ENCODE assay signal across 18 cellular contexts in genomic region chr19:7215176-7215575, GRCh38.
DNase-seq lines count a peak whose midpoint lies in the region; ATAC-seq, FAIRE-seq and TF ChIP-seq lines count a peak whose summit lies in the region.
"Had no signal": no experiment of that assay in that cellular context is flagged by ENCODE, and none has a peak within 500 bp of the region (broad histone marks: within the 10 kb centered on the region; RNA-seq: fewer than 3 reads in every experiment).

No MANE protein-coding gene starts in this region.

- peak overlapping the region; percentile 58 for H3K27ac ChIP-seq in HepG2 (ENCODE audit: extremely low read length, insufficient read depth, low read length)
- H3K27ac ChIP-seq in right lobe of liver = no peak overlapping the region
- H3K27ac ChIP-seq in K562 (ENCODE audit: extremely low read depth, low read depth, low read length) = no peak overlapping the region
- no peak overlapping the region for H3K27ac ChIP-seq in osteoblast (ENCODE audit: low read depth, low read length)
- no peak overlapping the region for H3K27ac ChIP-seq in lower lobe of right lung
- H3K27ac ChIP-seq: PC-9 had no signal

- H3K79me2 ChIP-seq in HepG2 (ENCODE audit: insufficient read depth, low read length) (peaks cover 28% of the 10 kb centered on the region), K562 (ENCODE audit: control insufficient read depth, insufficient read depth, low read length) (no peaks in the 10 kb centered on the region), osteoblast (ENCODE audit: insufficient read depth, low read length) (no peaks in the 10 kb centered on the region)

- peak overlapping the region; percentile 69; the same call in 1 of the 2 replicates for H3K4me2 ChIP-seq in HepG2 (ENCODE audit: low read depth, low read length)
- no peak overlapping the region for H3K4me2 ChIP-seq in K562 (ENCODE audit: insufficient read depth, low read length)
- H3K4me2 ChIP-seq in osteoblast (ENCODE audit: insufficient read depth, low read length) = no peak overlapping the region
- H3K4me2 ChIP-seq: PC-9 had no signal

- POLR2A ChIA-PET in HepG2 (lab: Yijun Ruan, JAX) = interaction anchor here (0.9 kb wide), 1 partner anchor 67 kb away, joined by 4 read pairs; no protein-coding TSS in a partner anchor
- POLR2A ChIA-PET in K562 (lab: Yijun Ruan, JAX) = interaction anchor here (0.7 kb wide), 1 partner anchor 334 kb away, joined by 3 read pairs; no protein-coding TSS in a partner anchor

- 85% methylated on average over 7 of the region's 7 CpGs for WGBS in HepG2 (ENCODE audit: low lambda C conversion rate)
- 43% methylated on average over 7 of the region's 7 CpGs for WGBS in right lobe of liver (ENCODE audit: insufficient coverage, low coverage, low lambda C conversion rate, missing lambda C conversion rate)
- WGBS in K562 (ENCODE audit: insufficient coverage, low coverage, missing lambda C conversion rate) = 0% methylated on average over 7 of the region's 7 CpGs

- H4K20me1 ChIP-seq in HepG2 (ENCODE audit: insufficient read depth, low read length) (peaks cover 9% of the 10 kb centered on the region; the same call in 1 of the 2 replicates), K562 (replicated peaks; ENCODE audit: control insufficient read depth, insufficient read depth, low read length) (no peaks in the 10 kb centered on the region; the same call in 1 of the 2 replicates), osteoblast (ENCODE audit: insufficient read depth, low read length) (no peaks in the 10 kb centered on the region)

- peaks cover 52% of the 10 kb centered on the region for H3K4me1 ChIP-seq in HepG2 (ENCODE audit: insufficient read depth, low read length)
- peaks cover 0 to 19% (median 9%) of the 10 kb centered on the region in 4 donors for H3K4me1 ChIP-seq in right lobe of liver
- no peaks in the 10 kb centered on the region for H3K4me1 ChIP-seq in K562 (replicated peaks in 1 of 2; ENCODE audit: control insufficient read depth in 2 of 2, insufficient read depth in 2 of 2, low read length in 2 of 2)
- no peaks in the 10 kb centered on the region for H3K4me1 ChIP-seq in osteoblast (ENCODE audit: insufficient read depth, low read length)
- peaks cover 18% of the 10 kb centered on the region for H3K4me1 ChIP-seq in lower lobe of right lung

- H3K9ac ChIP-seq in HepG2 (ENCODE audit: insufficient read depth, low read depth, low read length) (no peak overlapping the region), K562 (ENCODE audit: insufficient read depth in 1 of 2, low read depth in 2 of 2, low read length in 2 of 2) (no peak overlapping the region)

- H3K9me1 ChIP-seq in K562 (ENCODE audit: control insufficient read depth, insufficient read depth, low read length) = no peaks in the 10 kb centered on the region

- no peak for ATAC-seq in HepG2
- no peak for ATAC-seq in right lobe of liver
- ATAC-seq in K562 = no peak
- no peak for ATAC-seq in lower lobe of right lung

- peaks cover 3% of the 10 kb centered on the region for H3K36me3 Mint-ChIP-seq in type B pancreatic cell
- H3K36me3 Mint-ChIP-seq: CD4-positive, alpha-beta memory T cell had no signal

- H2AFZ ChIP-seq in HepG2 (ENCODE audit: low read length) (no peak overlapping the region), K562 (ENCODE audit: low read depth, low read length) (no peak overlapping the region), osteoblast (ENCODE audit: low read length) (no peak overlapping the region)
- H2AFZ ChIP-seq: PC-9 had no signal

- no peaks in the 10 kb centered on the region; a peak in 1 of 5 replicates for H3K36me3 ChIP-seq in HepG2 (replicated peaks in 1 of 2; ENCODE audit: control insufficient read depth in 1 of 2, insufficient read depth in 2 of 2, low read length in 2 of 2)
- H3K36me3 ChIP-seq in right lobe of liver = no peaks in the 10 kb centered on the region
- H3K36me3 ChIP-seq in K562 (ENCODE audit: control insufficient read depth, insufficient read depth, low read length) = no peaks in the 10 kb centered on the region
- H3K36me3 ChIP-seq in osteoblast (ENCODE audit: insufficient read depth, low read length) = no peaks in the 10 kb centered on the region
- no peaks in the 10 kb centered on the region for H3K36me3 ChIP-seq in lower lobe of right lung
- H3K36me3 ChIP-seq: MG63 had no signal

- no peak for TF ChIP-seq RAD21 in HepG2 (CRISPR knock-in tag; IDR thresholded peaks at IDR 0.05)
- TF ChIP-seq RAD21 in K562 (CRISPR knock-in tag; conservative IDR thresholded peaks at IDR 0.05 in 1 of 2, IDR thresholded peaks at IDR 0.05 in 1 of 2) = no peak

- TF ChIP-seq CTCF in HepG2 (CRISPR knock-in tag; IDR thresholded peaks at IDR 0.05) = no peak
- TF ChIP-seq CTCF in right lobe of liver (IDR thresholded peaks at IDR 0.05) = no peak
- TF ChIP-seq CTCF in K562 (IDR thresholded peaks at IDR 0.05 in 2 of 3, conservative IDR thresholded peaks at IDR 0.05 in 1 of 3; ENCODE audit: insufficient read depth in 2 of 3, low read depth in 1 of 3, low read length in 3 of 3) = no peak
- TF ChIP-seq CTCF in osteoblast (IDR thresholded peaks at IDR 0.05; ENCODE audit: extremely low read depth, low read depth, low read length) = no peak
- no peak for TF ChIP-seq CTCF in type B pancreatic cell (conservative IDR thresholded peaks at IDR 0.05)
- no peak for TF ChIP-seq CTCF in lower lobe of right lung (IDR thresholded peaks at IDR 0.05)

- in situ Hi-C loops in HepG2 (cut with HindIII; ENCODE audit: extremely low pct_ligation_motif_present, low pct_unique_long_range_greater_than_20kb) (no loop called here), K562 (cut with MboI) (no loop called here)

- TF ChIP-seq POLR2A in HepG2 (IDR thresholded peaks at IDR 0.05; ENCODE audit: insufficient read depth in 1 of 2, low read depth in 2 of 2, low read length in 2 of 2) (no peak), right lobe of liver (IDR thresholded peaks at IDR 0.05) (no peak), K562 (conservative IDR thresholded peaks at IDR 0.05) (no peak), H54 (IDR thresholded peaks at IDR 0.05; ENCODE audit: low read depth, low read length) (no peak)

- H3K4me1 Mint-ChIP-seq in type B pancreatic cell (ENCODE audit: unreplicated experiment) = peaks cover 18% of the 10 kb centered on the region

- H3K9me3 ChIP-seq in HepG2 (ENCODE audit: low read length) (no peaks in the 10 kb centered on the region), right lobe of liver (no peaks in the 10 kb centered on the region), K562 (replicated peaks; ENCODE audit: control insufficient read depth, insufficient read depth, low read depth, low read length) (no peaks in the 10 kb centered on the region), osteoblast (ENCODE audit: low read depth, low read length) (no peaks in the 10 kb centered on the region), lower lobe of right lung (no peaks in the 10 kb centered on the region)

- no peak overlapping the region for H3K4me3 ChIP-seq in HepG2 (replicated peaks in 1 of 3; ENCODE audit: insufficient read depth in 1 of 3, low read depth in 2 of 3, low read length in 3 of 3)
- H3K4me3 ChIP-seq in right lobe of liver = no peak overlapping the region
- H3K4me3 ChIP-seq in K562 = no peak overlapping the region
- H3K4me3 ChIP-seq in osteoblast (ENCODE audit: insufficient read depth, low read length) = no peak overlapping the region
- H3K4me3 ChIP-seq in lower lobe of right lung = no peak overlapping the region
- H3K4me3 ChIP-seq: MG63, PC-9 had no signal

- H3K4me3 Mint-ChIP-seq in type B pancreatic cell = no peak overlapping the region
- H3K4me3 Mint-ChIP-seq: CD4-positive, alpha-beta memory T cell had no signal

- BruUV-seq in HepG2 (replicated peaks; lab: Mats Ljungman, UMichigan) (no TSS peak), K562 (replicated peaks; lab: Mats Ljungman, UMichigan) (no TSS peak)

- H3K9me3 Mint-ChIP-seq in type B pancreatic cell = no peaks in the 10 kb centered on the region
- H3K9me3 Mint-ChIP-seq: CD4-positive, alpha-beta memory T cell had no signal

- intact Hi-C loops in HepG2 (cut with micrococcal nuclease; ENCODE audit: unreplicated experiment) (no loop called here), right lobe of liver (cut with DNase I) (no loop called here), K562 (cut with micrococcal nuclease) (no loop called here), lower lobe of right lung (cut with DNase I) (no loop called here)

- no peaks in the 10 kb centered on the region for H3K27me3 Mint-ChIP-seq in type B pancreatic cell

- TF ChIP-seq EP300 in HepG2 (IDR thresholded peaks at IDR 0.05; ENCODE audit: low read depth in 2 of 2, low read length in 2 of 2) (no peak), HepG2 (CRISPR knock-in tag; IDR thresholded peaks at IDR 0.05; ENCODE audit: borderline replicate concordance) (no peak), K562 (IDR thresholded peaks at IDR 0.05; ENCODE audit: low read length) (no peak)

- no peak for DNase-seq in HepG2 (ENCODE audit: low spot score)
- no peak for DNase-seq in right lobe of liver
- DNase-seq in K562 (ENCODE audit: extremely low read depth in 1 of 4, low spot score in 3 of 4) = no peak
- DNase-seq in osteoblast (ENCODE audit: insufficient read length, low spot score, missing footprints) = peak; percentile 14
- no peak for DNase-seq in type B pancreatic cell (ENCODE audit: extremely low spot score, unreplicated experiment)
- no peak for DNase-seq in activated T-cell treated with anti-CD3 and anti-CD28 coated beads, Interleukin-2, amount 50 U/mL, for 48 hours
- DNase-seq in H54 (ENCODE audit: insufficient read length, low spot score) = no peak
- DNase-seq in lower lobe of right lung = no peak
- DNase-seq: CD4-positive, alpha-beta memory T cell; DND-41; GF-D8; HCEC 1CT; MG63; NCI-H1105; NCI-H1694 treated with DMSO at 0.1 percent for 48 hours; NCI-H446; NCI-H748 treated with DMSO at 0.1 percent for 48 hours; PC-9 had no signal

- FAIRE-seq in HepG2 (lab: Jason Lieb, UNC) (no peak), K562 (lab: Jason Lieb, UNC) (no peak), H54 (lab: Jason Lieb, UNC) (no peak)

- peak overlapping the region; percentile 51 for H3K27ac Mint-ChIP-seq in type B pancreatic cell
- H3K27ac Mint-ChIP-seq: CD4-positive, alpha-beta memory T cell had no signal

- H3K27me3 ChIP-seq in HepG2 (ENCODE audit: control insufficient read depth in 1 of 2, insufficient read depth in 2 of 2, low read length in 2 of 2) (no peaks in the 10 kb centered on the region), right lobe of liver (no peaks in the 10 kb centered on the region), K562 (ENCODE audit: control insufficient read depth in 2 of 2, insufficient read depth in 2 of 2, low read length in 2 of 2) (peaks cover 10 to 36% of the 10 kb centered on the region in 2 experiments; a peak in 3 of 5 replicates), osteoblast (ENCODE audit: insufficient read depth, low read length) (no peaks in the 10 kb centered on the region), lower lobe of right lung (ENCODE audit: low read depth) (no peaks in the 10 kb centered on the region)
- H3K27me3 ChIP-seq: MG63 had no signal

- CTCF ChIA-PET in HepG2 (lab: Yijun Ruan, JAX; ENCODE audit: low intra/inter-chr PET ratio, low total read pairs) (no interaction called here), K562 (lab: Yijun Ruan, JAX; ENCODE audit: low intra/inter-chr PET ratio) (no interaction called here)
